ENCODE assay signal across 1 cellular context in the genomic region with DNA sequence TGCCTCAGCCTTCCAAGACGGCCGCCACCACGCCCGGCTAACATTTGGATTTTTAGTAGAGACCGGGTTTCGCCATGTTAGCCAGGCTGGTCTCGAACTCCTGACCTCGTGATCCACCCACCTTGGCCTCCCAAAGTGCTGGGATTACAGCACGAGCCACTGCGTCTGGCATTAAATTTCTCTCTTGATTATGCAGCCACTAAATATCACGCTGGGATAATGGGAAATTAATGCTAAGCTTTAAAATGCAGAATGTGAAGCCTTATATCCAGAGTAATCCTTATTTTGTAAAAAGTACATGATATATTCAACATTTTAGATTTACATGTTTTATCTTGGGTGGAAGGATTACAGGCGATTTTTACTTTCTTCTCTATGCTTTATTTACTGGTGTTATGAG.
TF ChIP-seq lines count a peak whose summit lies in the region.

No MANE protein-coding gene starts in this region.

TF ChIP-seq in HepG2, 621 proteins besides CTCF, POLR2A, EP300 and RAD21 (continued from another document):
- TF ChIP-seq, protein P1, sequence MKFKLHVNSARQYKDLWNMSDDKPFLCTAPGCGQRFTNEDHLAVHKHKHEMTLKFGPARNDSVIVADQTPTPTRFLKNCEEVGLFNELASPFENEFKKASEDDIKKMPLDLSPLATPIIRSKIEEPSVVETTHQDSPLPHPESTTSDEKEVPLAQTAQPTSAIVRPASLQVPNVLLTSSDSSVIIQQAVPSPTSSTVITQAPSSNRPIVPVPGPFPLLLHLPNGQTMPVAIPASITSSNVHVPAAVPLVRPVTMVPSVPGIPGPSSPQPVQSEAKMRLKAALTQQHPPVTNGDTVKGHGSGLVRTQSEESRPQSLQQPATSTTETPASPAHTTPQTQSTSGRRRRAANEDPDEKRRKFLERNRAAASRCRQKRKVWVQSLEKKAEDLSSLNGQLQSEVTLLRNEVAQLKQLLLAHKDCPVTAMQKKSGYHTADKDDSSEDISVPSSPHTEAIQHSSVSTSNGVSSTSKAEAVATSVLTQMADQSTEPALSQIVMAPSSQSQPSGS (CRISPR knock-in tag; IDR thresholded peaks at IDR 0.05), result no peak
- TF ChIP-seq RFX5 (IDR thresholded peaks at IDR 0.05; ENCODE audit: low read depth, low read length) (no peak), ZNF180 (CRISPR knock-in tag; IDR thresholded peaks at IDR 0.05; ENCODE audit: borderline replicate concordance, low read depth) (no peak), BRCA1 (CRISPR knock-in tag; IDR thresholded peaks at IDR 0.05) (no peak), NR1H2 (CRISPR knock-in tag; IDR thresholded peaks at IDR 0.05; ENCODE audit: borderline replicate concordance, low read depth) (no peak), BHLHE40 (IDR thresholded peaks at IDR 0.05; ENCODE audit: low read length) (no peak), RNF2 (conservative IDR thresholded peaks at IDR 0.05; ENCODE audit: low read depth) (no peak), ZNF230 (CRISPR knock-in tag; IDR thresholded peaks at IDR 0.05) (no peak), AGO1 (IDR thresholded peaks at IDR 0.05; ENCODE audit: low read depth, low read length, poor library complexity, severe bottlenecking) (no peak)
- TF ChIP-seq, protein P2, sequence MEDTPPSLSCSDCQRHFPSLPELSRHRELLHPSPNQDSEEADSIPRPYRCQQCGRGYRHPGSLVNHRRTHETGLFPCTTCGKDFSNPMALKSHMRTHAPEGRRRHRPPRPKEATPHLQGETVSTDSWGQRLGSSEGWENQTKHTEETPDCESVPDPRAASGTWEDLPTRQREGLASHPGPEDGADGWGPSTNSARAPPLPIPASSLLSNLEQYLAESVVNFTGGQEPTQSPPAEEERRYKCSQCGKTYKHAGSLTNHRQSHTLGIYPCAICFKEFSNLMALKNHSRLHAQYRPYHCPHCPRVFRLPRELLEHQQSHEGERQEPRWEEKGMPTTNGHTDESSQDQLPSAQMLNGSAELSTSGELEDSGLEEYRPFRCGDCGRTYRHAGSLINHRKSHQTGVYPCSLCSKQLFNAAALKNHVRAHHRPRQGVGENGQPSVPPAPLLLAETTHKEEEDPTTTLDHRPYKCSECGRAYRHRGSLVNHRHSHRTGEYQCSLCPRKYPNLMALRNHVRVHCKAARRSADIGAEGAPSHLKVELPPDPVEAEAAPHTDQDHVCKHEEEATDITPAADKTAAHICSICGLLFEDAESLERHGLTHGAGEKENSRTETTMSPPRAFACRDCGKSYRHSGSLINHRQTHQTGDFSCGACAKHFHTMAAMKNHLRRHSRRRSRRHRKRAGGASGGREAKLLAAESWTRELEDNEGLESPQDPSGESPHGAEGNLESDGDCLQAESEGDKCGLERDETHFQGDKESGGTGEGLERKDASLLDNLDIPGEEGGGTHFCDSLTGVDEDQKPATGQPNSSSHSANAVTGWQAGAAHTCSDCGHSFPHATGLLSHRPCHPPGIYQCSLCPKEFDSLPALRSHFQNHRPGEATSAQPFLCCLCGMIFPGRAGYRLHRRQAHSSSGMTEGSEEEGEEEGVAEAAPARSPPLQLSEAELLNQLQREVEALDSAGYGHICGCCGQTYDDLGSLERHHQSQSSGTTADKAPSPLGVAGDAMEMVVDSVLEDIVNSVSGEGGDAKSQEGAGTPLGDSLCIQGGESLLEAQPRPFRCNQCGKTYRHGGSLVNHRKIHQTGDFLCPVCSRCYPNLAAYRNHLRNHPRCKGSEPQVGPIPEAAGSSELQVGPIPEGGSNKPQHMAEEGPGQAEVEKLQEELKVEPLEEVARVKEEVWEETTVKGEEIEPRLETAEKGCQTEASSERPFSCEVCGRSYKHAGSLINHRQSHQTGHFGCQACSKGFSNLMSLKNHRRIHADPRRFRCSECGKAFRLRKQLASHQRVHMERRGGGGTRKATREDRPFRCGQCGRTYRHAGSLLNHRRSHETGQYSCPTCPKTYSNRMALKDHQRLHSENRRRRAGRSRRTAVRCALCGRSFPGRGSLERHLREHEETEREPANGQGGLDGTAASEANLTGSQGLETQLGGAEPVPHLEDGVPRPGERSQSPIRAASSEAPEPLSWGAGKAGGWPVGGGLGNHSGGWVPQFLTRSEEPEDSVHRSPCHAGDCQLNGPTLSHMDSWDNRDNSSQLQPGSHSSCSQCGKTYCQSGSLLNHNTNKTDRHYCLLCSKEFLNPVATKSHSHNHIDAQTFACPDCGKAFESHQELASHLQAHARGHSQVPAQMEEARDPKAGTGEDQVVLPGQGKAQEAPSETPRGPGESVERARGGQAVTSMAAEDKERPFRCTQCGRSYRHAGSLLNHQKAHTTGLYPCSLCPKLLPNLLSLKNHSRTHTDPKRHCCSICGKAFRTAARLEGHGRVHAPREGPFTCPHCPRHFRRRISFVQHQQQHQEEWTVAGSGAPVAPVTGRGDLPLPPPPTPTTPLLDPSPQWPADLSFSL (CRISPR knock-in tag; IDR thresholded peaks at IDR 0.05), result no peak
- TF ChIP-seq, protein P3, sequence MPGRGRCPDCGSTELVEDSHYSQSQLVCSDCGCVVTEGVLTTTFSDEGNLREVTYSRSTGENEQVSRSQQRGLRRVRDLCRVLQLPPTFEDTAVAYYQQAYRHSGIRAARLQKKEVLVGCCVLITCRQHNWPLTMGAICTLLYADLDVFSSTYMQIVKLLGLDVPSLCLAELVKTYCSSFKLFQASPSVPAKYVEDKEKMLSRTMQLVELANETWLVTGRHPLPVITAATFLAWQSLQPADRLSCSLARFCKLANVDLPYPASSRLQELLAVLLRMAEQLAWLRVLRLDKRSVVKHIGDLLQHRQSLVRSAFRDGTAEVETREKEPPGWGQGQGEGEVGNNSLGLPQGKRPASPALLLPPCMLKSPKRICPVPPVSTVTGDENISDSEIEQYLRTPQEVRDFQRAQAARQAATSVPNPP (CRISPR knock-in tag; IDR thresholded peaks at IDR 0.05), result no peak
- TF ChIP-seq, protein P4, sequence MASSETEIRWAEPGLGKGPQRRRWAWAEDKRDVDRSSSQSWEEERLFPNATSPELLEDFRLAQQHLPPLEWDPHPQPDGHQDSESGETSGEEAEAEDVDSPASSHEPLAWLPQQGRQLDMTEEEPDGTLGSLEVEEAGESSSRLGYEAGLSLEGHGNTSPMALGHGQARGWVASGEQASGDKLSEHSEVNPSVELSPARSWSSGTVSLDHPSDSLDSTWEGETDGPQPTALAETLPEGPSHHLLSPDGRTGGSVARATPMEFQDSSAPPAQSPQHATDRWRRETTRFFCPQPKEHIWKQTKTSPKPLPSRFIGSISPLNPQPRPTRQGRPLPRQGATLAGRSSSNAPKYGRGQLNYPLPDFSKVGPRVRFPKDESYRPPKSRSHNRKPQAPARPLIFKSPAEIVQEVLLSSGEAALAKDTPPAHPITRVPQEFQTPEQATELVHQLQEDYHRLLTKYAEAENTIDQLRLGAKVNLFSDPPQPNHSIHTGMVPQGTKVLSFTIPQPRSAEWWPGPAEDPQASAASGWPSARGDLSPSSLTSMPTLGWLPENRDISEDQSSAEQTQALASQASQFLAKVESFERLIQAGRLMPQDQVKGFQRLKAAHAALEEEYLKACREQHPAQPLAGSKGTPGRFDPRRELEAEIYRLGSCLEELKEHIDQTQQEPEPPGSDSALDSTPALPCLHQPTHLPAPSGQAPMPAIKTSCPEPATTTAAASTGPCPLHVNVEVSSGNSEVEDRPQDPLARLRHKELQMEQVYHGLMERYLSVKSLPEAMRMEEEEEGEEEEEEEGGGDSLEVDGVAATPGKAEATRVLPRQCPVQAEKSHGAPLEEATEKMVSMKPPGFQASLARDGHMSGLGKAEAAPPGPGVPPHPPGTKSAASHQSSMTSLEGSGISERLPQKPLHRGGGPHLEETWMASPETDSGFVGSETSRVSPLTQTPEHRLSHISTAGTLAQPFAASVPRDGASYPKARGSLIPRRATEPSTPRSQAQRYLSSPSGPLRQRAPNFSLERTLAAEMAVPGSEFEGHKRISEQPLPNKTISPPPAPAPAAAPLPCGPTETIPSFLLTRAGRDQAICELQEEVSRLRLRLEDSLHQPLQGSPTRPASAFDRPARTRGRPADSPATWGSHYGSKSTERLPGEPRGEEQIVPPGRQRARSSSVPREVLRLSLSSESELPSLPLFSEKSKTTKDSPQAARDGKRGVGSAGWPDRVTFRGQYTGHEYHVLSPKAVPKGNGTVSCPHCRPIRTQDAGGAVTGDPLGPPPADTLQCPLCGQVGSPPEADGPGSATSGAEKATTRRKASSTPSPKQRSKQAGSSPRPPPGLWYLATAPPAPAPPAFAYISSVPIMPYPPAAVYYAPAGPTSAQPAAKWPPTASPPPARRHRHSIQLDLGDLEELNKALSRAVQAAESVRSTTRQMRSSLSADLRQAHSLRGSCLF (CRISPR knock-in tag; IDR thresholded peaks at IDR 0.05; ENCODE audit: borderline replicate concordance), result no peak
TF ChIP-seq in HepG2: peak in this region for 0.
